9 cellular contexts compared by ENCODE assay signal in genomic region chr1:182391028-182391361, GRCh38. TPM values are rescaled to one million over a fixed set of nuclear protein-coding genes. Genes with fewer than 3 reads are reported as not detected.
DNase-seq lines count a peak whose midpoint lies in the region; ATAC-seq, FAIRE-seq and TF ChIP-seq lines count a peak whose summit lies in the region.
"Had no signal": no experiment of that assay in that cellular context is flagged by ENCODE, and none has a peak within 500 bp of the region (broad histone marks: within the 10 kb centered on the region; RNA-seq: fewer than 3 reads in every experiment).

No MANE protein-coding gene starts in this region.

- peak overlapping the region; percentile 68 for H3K4me2 ChIP-seq in mammary epithelial cell (ENCODE audit: insufficient read depth, low read depth, low read length)

- H3K9ac ChIP-seq in ES-I3 (ENCODE audit: low read depth, low read length), result peak overlapping the region; percentile 78
- H3K9ac ChIP-seq in mammary epithelial cell (ENCODE audit: insufficient read depth, low read length), result peak overlapping the region; percentile 30

- CTCF ChIA-PET in mammary epithelial cell (lab: Charles Lee; ENCODE audit: low non-redundant PET), result no interaction called here

- no peak for ATAC-seq in lung (ENCODE audit: insufficient read depth, low FRiP score)
- no peak for ATAC-seq in HG02763 (IDR thresholded peaks at IDR 0.05; ENCODE audit: unreplicated experiment)

- peaks cover 5% of the 10 kb centered on the region for H4K20me1 ChIP-seq in mammary epithelial cell (ENCODE audit: insufficient read depth, low read length)

- H3K27ac ChIP-seq in KOPT-K1 (ENCODE audit: low read depth, low read length, poor library complexity, severe bottlenecking), result peak overlapping the region; percentile 90
- peak overlapping the region; percentile 51 for H3K27ac ChIP-seq in mammary epithelial cell (ENCODE audit: insufficient read depth, low read depth, low read length)
- H3K27ac ChIP-seq in lung (ENCODE audit: low read depth in 1 of 2, low read length in 1 of 2), result peak overlapping the region; percentile 95 to 99
- H3K27ac ChIP-seq in urinary bladder (ENCODE audit: low read depth), result peak overlapping the region; percentile 97

- no peaks in the 10 kb centered on the region for H3K9me3 ChIP-seq in ES-I3 (ENCODE audit: control insufficient read depth, insufficient read depth, low read length)
- no peaks in the 10 kb centered on the region for H3K9me3 ChIP-seq in KOPT-K1 (ENCODE audit: insufficient read depth, low read length, poor library complexity, severe bottlenecking)
- H3K9me3 ChIP-seq in mammary epithelial cell (replicated peaks; ENCODE audit: insufficient read depth, low read length), result no peaks in the 10 kb centered on the region
- no peaks in the 10 kb centered on the region for H3K9me3 ChIP-seq in lung (ENCODE audit: control insufficient read depth in 2 of 2, insufficient read depth in 1 of 2, low read length in 1 of 2)

- dilution Hi-C loops in mammary epithelial cell (cut with HindIII; ENCODE audit: low sequenced_read_pairs), result no loop called here

- H3K4me3 ChIP-seq in mammary epithelial cell (replicated peaks in 1 of 3; ENCODE audit: insufficient read depth in 1 of 3, low read depth in 2 of 3, low read length in 3 of 3), result peak overlapping the region; percentile 75 to 95 (median 82)
- peak overlapping the region; percentile 87 for H3K4me3 ChIP-seq in lung
- H3K4me3 ChIP-seq in urinary bladder (ENCODE audit: low read depth, low read length), result peak overlapping the region; percentile 98

- in situ Hi-C loops in mammary epithelial cell (cut with MboI; ENCODE audit: low sequenced_read_pairs in 2 of 2), result loop anchor here in 1 of 2 donors (5.0 kb wide), 1 partner anchor 304 kb away; no protein-coding TSS in a partner anchor

- H3K4me1 ChIP-seq in ES-I3 (ENCODE audit: insufficient read depth, low read length), result peaks cover 5% of the 10 kb centered on the region; the same call in 1 of the 2 replicates
- peaks cover 7% of the 10 kb centered on the region for H3K4me1 ChIP-seq in mammary epithelial cell (ENCODE audit: insufficient read depth, low read length)
- peaks cover 0 to 6% of the 10 kb centered on the region in 2 donors for H3K4me1 ChIP-seq in lung (ENCODE audit: control insufficient read depth in 2 of 2, insufficient read depth in 2 of 2, low read length in 2 of 2)
- H3K4me1 ChIP-seq in urinary bladder (ENCODE audit: insufficient read depth), result no peaks in the 10 kb centered on the region

- H3K27me3 ChIP-seq in mammary epithelial cell (ENCODE audit: insufficient read depth, low read length), result no peaks in the 10 kb centered on the region
- no peaks in the 10 kb centered on the region for H3K27me3 ChIP-seq in lung (ENCODE audit: control insufficient read depth, insufficient read depth)

- BruUV-seq in mammary epithelial cell (replicated peaks; lab: Mats Ljungman, UMichigan), result no TSS peak

- peaks cover 27% of the 10 kb centered on the region for H3K36me3 ChIP-seq in ES-I3 (ENCODE audit: insufficient read depth, low read length)
- peaks cover 47% of the 10 kb centered on the region for H3K36me3 ChIP-seq in KOPT-K1 (ENCODE audit: insufficient read depth, low read length)
- H3K36me3 ChIP-seq in mammary epithelial cell (ENCODE audit: insufficient read depth, low read length), result peaks cover 19% of the 10 kb centered on the region
- H3K36me3 ChIP-seq in lung (ENCODE audit: control insufficient read depth in 2 of 2, insufficient read depth in 2 of 2, low read length in 2 of 2), result peaks cover 20 to 25% of the 10 kb centered on the region in 2 donors
- peaks cover 2% of the 10 kb centered on the region for H3K36me3 ChIP-seq in urinary bladder (ENCODE audit: insufficient read depth)

- H3K79me2 ChIP-seq in mammary epithelial cell (ENCODE audit: insufficient read depth, low read length), result peaks cover 56% of the 10 kb centered on the region

- intact Hi-C loops in mammary epithelial cell (cut with micrococcal nuclease), result loop anchor here (1.0 to 10.0 kb wide), 3 partner anchors 248 to 916 kb away; no protein-coding TSS in a partner anchor

- H2AFZ ChIP-seq in mammary epithelial cell (ENCODE audit: low read depth, low read length), result peak overlapping the region; percentile 78

- DNase-seq in mammary epithelial cell (no peak), lung (ENCODE audit: low spot score) (no peak), GM03348 (ENCODE audit: low spot score) (no peak), urothelium cell line (ENCODE audit: low spot score) (no peak)

- FAIRE-seq in urothelium cell line (lab: Jason Lieb, UNC), result no peak

- TF ChIP-seq CTCF in mammary epithelial cell (conservative IDR thresholded peaks at IDR 0.05 in 1 of 2, IDR thresholded peaks at IDR 0.05 in 1 of 2; ENCODE audit: extremely low read depth in 1 of 2, insufficient read depth in 1 of 2, low read depth in 1 of 2, low read length in 2 of 2) (no peak), lung (IDR thresholded peaks at IDR 0.05; ENCODE audit: control extremely low read depth, extremely low read depth) (no peak)

- WGBS in mammary epithelial cell (ENCODE audit: low coverage, missing lambda C conversion rate), result 0% methylated on average over 12 of the region's 35 CpGs
- WGBS in lung, 2 donors, result 0% methylated on average over 33 to 35 of the region's 35 CpGs
- WGBS in urinary bladder, result 0% methylated on average over 35 of the region's 35 CpGs

RNA-seq across cellular contexts. Expression of gene GLUL, which starts 0.6 kb away (rescaled TPM):
- total RNA-seq in mammary epithelial cell (100 to 1,000 TPM; 400 to 471 TPM), lung (1,000 to 10,000 TPM in 1 of 2 donors, 100 to 1,000 TPM in 1; 754 to 1,619 TPM), urinary bladder (304 TPM)
- polyA plus RNA-seq in mammary epithelial cell (893 TPM), lung (1,000 to 10,000 TPM in 1 of 2 donors, 100 to 1,000 TPM in 1; 209 to 2,889 TPM), urinary bladder (1,565 TPM)
- 1,162 TPM for polyA minus RNA-seq in mammary epithelial cell

RNA-seq across cellular contexts. Expression of gene TEDDM1, which starts 9.5 kb away (rescaled TPM):
- total RNA-seq in mammary epithelial cell, result not detected
- polyA plus RNA-seq in mammary epithelial cell, result not detected
- not detected for polyA minus RNA-seq in mammary epithelial cell
- total RNA-seq in lung, result not detected
- not detected for polyA plus RNA-seq in lung
- total RNA-seq in urinary bladder, result not detected
- not detected for polyA plus RNA-seq in urinary bladder
- total RNA-seq: myocyte had no signal

RNA-seq across cellular contexts. Expression of gene RGSL1, which starts 59.0 kb away (rescaled TPM):
- not detected for total RNA-seq in mammary epithelial cell
- polyA plus RNA-seq in mammary epithelial cell, result not detected
- polyA minus RNA-seq in mammary epithelial cell, result not detected
- not detected for total RNA-seq in lung
- polyA plus RNA-seq in lung, result under 1 TPM in 1 of 2 donors, not detected in 1; 0.13 TPM
- not detected for total RNA-seq in urinary bladder
- polyA plus RNA-seq in urinary bladder, result not detected
- total RNA-seq: myocyte had no signal
